ENCODE assay signal across 17 cellular contexts in genomic region chr19:43628646-43629326, GRCh38. TPM values are rescaled to one million over a fixed set of nuclear protein-coding genes. Genes with fewer than 3 reads are reported as not detected.
"Had no signal": no experiment of that assay in that cellular context is flagged by ENCODE, and none has a peak within 500 bp of the region (broad histone marks: within the 10 kb centered on the region; RNA-seq: fewer than 3 reads in every experiment).

No MANE protein-coding gene starts in this region.

- ATAC-seq: esophagus mucosa, pancreas had no signal

- H3K9me3 ChIP-seq: adrenal gland, colonic mucosa, pancreas, sigmoid colon, stomach had no signal

- DNase-seq: activated CD4-positive, alpha-beta T cell treated with anti-CD3 and anti-CD28 coated beads for 1 hour; activated CD4-positive, alpha-beta T cell treated with anti-CD3 and anti-CD28 coated beads, Interleukin-2, amount 50 U/mL, for 4 hours; activated effector memory CD4-positive, alpha-beta T cell treated with anti-CD3 and anti-CD28 coated beads, Interleukin-2, amount 50 U/mL, for 16 hours; activated T-cell treated with anti-CD3 and anti-CD28 coated beads, Interleukin-2, amount 50 U/mL, for 24 hours; adrenal gland; colonic mucosa; islet precursor cell; pancreas; sigmoid colon; stimulated activated CD4-positive, alpha-beta T cell treated with anti-CD3 and anti-CD28 coated beads, Interleukin-1b, Interleukin-23, amount 100 ng/mL, for 48 hours; stomach had no signal

- H3K79me2 ChIP-seq: hepatocyte had no signal

- H3K9me3 Mint-ChIP-seq: activated naive CD4-positive, alpha-beta T cell treated with anti-CD3 and anti-CD28 coated beads, Interleukin-2, amount 50 U/mL, for 24 hours; activated T-cell treated with anti-CD3 and anti-CD28 coated beads, Interleukin-2, amount 50 U/mL, for 24 hours; mesothelial cell of epicardium had no signal

- H2AFZ ChIP-seq: hepatocyte had no signal

- H3K27me3 ChIP-seq: adrenal gland, colonic mucosa, hepatocyte, pancreas, sigmoid colon, stomach had no signal

- H3K36me3 ChIP-seq: adrenal gland, colonic mucosa, pancreas, stomach had no signal

- H3K4me2 ChIP-seq: hepatocyte had no signal

- H3K27me3 Mint-ChIP-seq: activated naive CD4-positive, alpha-beta T cell treated with anti-CD3 and anti-CD28 coated beads, Interleukin-2, amount 50 U/mL, for 24 hours had no signal

- H3K36me3 Mint-ChIP-seq: activated naive CD4-positive, alpha-beta T cell treated with anti-CD3 and anti-CD28 coated beads, Interleukin-2, amount 50 U/mL, for 24 hours had no signal

- H3K4me3 Mint-ChIP-seq: activated naive CD4-positive, alpha-beta T cell treated with anti-CD3 and anti-CD28 coated beads, Interleukin-2, amount 50 U/mL, for 24 hours; activated T-cell treated with anti-CD3 and anti-CD28 coated beads, Interleukin-2, amount 50 U/mL, for 24 hours; mesothelial cell of epicardium had no signal

- H3K27ac Mint-ChIP-seq: activated naive CD4-positive, alpha-beta T cell treated with anti-CD3 and anti-CD28 coated beads, Interleukin-2, amount 50 U/mL, for 24 hours; activated T-cell treated with anti-CD3 and anti-CD28 coated beads, Interleukin-2, amount 50 U/mL, for 24 hours; mesothelial cell of epicardium had no signal

- FAIRE-seq: pancreas had no signal

- H3K4me1 ChIP-seq: colonic mucosa, pancreas, sigmoid colon had no signal

- H3K4me3 ChIP-seq: adrenal gland, colonic mucosa, hepatocyte, lung, pancreas, sigmoid colon, stomach had no signal

- H3K4me1 Mint-ChIP-seq: mesothelial cell of epicardium had no signal

- H3K27ac ChIP-seq: adrenal gland, colonic mucosa, hepatocyte, pancreas, sigmoid colon, stomach had no signal

RNA-seq across cellular contexts. Expression of gene SRRM5, which starts 16.9 kb away (rescaled TPM):
- total RNA-seq: stomach, urinary bladder had no signal
